In the genomic region with DNA sequence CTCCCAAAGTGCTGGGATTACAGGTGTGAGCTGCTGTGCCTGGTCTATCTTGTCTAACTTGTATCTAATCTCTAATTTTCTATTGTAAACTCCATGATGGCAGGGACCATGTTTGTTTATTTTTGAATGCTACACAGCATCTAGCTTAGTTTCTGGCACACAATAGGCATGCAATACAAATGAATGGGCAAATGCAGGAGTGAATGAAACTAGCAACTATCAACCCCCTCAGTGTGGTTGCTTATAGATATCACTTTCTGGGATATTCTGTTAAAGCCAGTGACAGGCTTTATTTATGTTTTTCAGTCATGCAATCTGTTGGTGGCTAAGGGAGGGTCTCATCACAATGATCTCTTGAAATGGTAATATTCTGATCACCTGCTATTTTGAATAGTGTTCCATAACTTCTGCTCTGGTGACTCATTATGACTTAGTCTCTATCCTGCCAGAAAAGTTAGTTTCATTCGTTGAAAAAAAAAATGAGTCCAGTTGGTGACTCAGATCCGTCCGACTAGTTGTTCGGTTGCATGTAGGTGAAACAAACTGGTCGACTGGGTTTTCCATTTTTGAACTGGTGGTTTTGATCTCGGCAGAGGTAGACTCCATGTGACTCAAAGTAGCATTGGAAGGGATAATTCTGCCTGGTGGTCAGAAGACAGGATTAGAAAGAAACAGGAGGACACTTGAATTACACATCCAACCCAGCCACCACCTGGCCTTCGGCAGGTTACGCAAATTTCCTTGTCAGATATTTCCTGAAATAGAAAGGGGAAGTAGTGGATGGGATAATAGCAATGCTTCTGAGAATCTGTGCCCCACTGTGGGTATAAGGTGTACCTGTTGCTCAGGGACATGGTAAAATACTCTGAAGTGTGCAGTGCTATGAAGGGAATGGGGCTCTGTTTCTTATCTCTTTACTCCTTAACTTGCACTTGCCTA, we compare ENCODE assay signal across 8 cellular contexts.
A peak's percentile ranks its signal among the peaks of the same experiment; 100 is the strongest.
DNase-seq lines count a peak whose midpoint lies in the region; ATAC-seq, FAIRE-seq and TF ChIP-seq lines count a peak whose summit lies in the region.

No MANE protein-coding gene starts in this region.

- peaks cover 5% of the 10 kb centered on the region for H3K27me3 Mint-ChIP-seq in chondrocyte (ENCODE audit: low read depth)

- H2AK5ac ChIP-seq in trophoblast cell (ENCODE audit: low read length) = no peak overlapping the region

- no peak overlapping the region for H3K4me2 ChIP-seq in trophoblast cell (ENCODE audit: low read length)

- H3K4me3 ChIP-seq in RWPE2 (ENCODE audit: severe bottlenecking) = no peak overlapping the region
- H3K4me3 ChIP-seq in trophoblast cell (ENCODE audit: low read depth, low read length) = no peak overlapping the region

- no peaks in the 10 kb centered on the region for H3K9me3 Mint-ChIP-seq in chondrocyte (ENCODE audit: low read depth)

- no peak overlapping the region for H3K18ac ChIP-seq in trophoblast cell (ENCODE audit: low read length)

- H3K79me2 ChIP-seq in trophoblast cell (ENCODE audit: control insufficient read depth, insufficient read depth, low read length, poor library complexity) = no peaks in the 10 kb centered on the region

- H4K8ac ChIP-seq in trophoblast cell (ENCODE audit: low read depth, low read length) = no peak overlapping the region

- H3K27me3 ChIP-seq in RWPE2 (ENCODE audit: insufficient read depth, poor library complexity, severe bottlenecking) (no peaks in the 10 kb centered on the region), trophoblast cell (ENCODE audit: insufficient read depth, low read length) (no peaks in the 10 kb centered on the region)

- H3K9me3 ChIP-seq in RWPE2 (ENCODE audit: severe bottlenecking) (no peaks in the 10 kb centered on the region), trophoblast cell (ENCODE audit: insufficient read depth, low read depth, low read length) (no peaks in the 10 kb centered on the region)

- no peaks in the 10 kb centered on the region for H3K79me1 ChIP-seq in trophoblast cell (ENCODE audit: low read length)

- no peak for TF ChIP-seq CTCF in RWPE2 (IDR thresholded peaks at IDR 0.05; ENCODE audit: poor library complexity, severe bottlenecking)
- no peak for TF ChIP-seq CTCF in chondrocyte (IDR thresholded peaks at IDR 0.05)

- peak overlapping the region; percentile 82 for H3K27ac ChIP-seq in RWPE2 (ENCODE audit: poor library complexity, severe bottlenecking)
- H3K27ac ChIP-seq in trophoblast cell (ENCODE audit: low read depth, low read length) = no peak overlapping the region

- H4K91ac ChIP-seq in trophoblast cell (ENCODE audit: low read depth, low read length) = no peak overlapping the region

- H3K4me1 Mint-ChIP-seq in chondrocyte (ENCODE audit: low read depth) = no peaks in the 10 kb centered on the region

- ATAC-seq in HG02973 (IDR thresholded peaks at IDR 0.05; ENCODE audit: unreplicated experiment) (peak; percentile 73), RWPE2 (ENCODE audit: low read depth) (peak; percentile 92)

- no peak overlapping the region for H3K23ac ChIP-seq in trophoblast cell (ENCODE audit: low read length)

- peak; percentile 56 for FAIRE-seq in GM19239 (lab: Jason Lieb, UNC)

- no peak overlapping the region for H3K9ac ChIP-seq in trophoblast cell (ENCODE audit: low read length)

- no peak overlapping the region for H3K14ac ChIP-seq in trophoblast cell (ENCODE audit: low read length)

- H2BK12ac ChIP-seq in trophoblast cell (ENCODE audit: low read length) = no peak overlapping the region

- WGBS in trophoblast cell (ENCODE audit: extremely low coverage, insufficient coverage, insufficient read length) = no CpG with 5 or more reads among the region's 8 CpGs

- H3K4me3 Mint-ChIP-seq in chondrocyte (ENCODE audit: unreplicated experiment) = no peak overlapping the region

- H3K36me3 ChIP-seq in RWPE2 (ENCODE audit: low read depth) (no peaks in the 10 kb centered on the region), trophoblast cell (ENCODE audit: control insufficient read depth in 1 of 2, insufficient read depth in 2 of 2, low read length in 2 of 2) (no peaks in the 10 kb centered on the region)

- H2BK5ac ChIP-seq in trophoblast cell (ENCODE audit: low read depth, low read length, poor library complexity) = no peak overlapping the region

- H3K4me1 ChIP-seq in RWPE2 (ENCODE audit: insufficient read depth, poor library complexity, severe bottlenecking) (peaks cover 18% of the 10 kb centered on the region), trophoblast cell (ENCODE audit: control insufficient read depth in 1 of 2, insufficient read depth in 2 of 2, low read length in 2 of 2) (no peaks in the 10 kb centered on the region)

- no peak overlapping the region for H3K27ac Mint-ChIP-seq in chondrocyte (ENCODE audit: unreplicated experiment)

- no peaks in the 10 kb centered on the region for H3K36me3 Mint-ChIP-seq in chondrocyte (ENCODE audit: low read depth)

- H2BK120ac ChIP-seq in trophoblast cell (ENCODE audit: insufficient read depth, low read length, poor library complexity) = no peak overlapping the region

- DNase-seq in GM19239 (ENCODE audit: insufficient read length, low spot score) (no peak), RWPE2 (ENCODE audit: low spot score) (no peak), trophoblast cell (peak; percentile 34 to 68), chondrocyte (ENCODE audit: low spot score) (no peak), NCI-H2107 treated with DMSO at 0.1 percent for 48 hours (lab: John Stamatoyannopoulos, UW; ENCODE audit: unreplicated experiment) (no peak), NCI-H1105 treated with DMSO at 0.1 percent for 48 hours (lab: John Stamatoyannopoulos, UW) (no peak), SHP77 (lab: John Stamatoyannopoulos, UW) (no peak)

- H4K12ac ChIP-seq in trophoblast cell (ENCODE audit: low read depth, low read length) = no peak overlapping the region

- no peak overlapping the region for H3K4ac ChIP-seq in trophoblast cell (ENCODE audit: low read depth, low read length)

- H2AFZ ChIP-seq in trophoblast cell (ENCODE audit: insufficient read depth, low read length, poor library complexity) = no peak overlapping the region

Comparison
In these comparisons a context has a peak if more than half of its experiments do, and no peak if none do; other contexts are left out.
1. DNase-seq: peak in trophoblast cell (2 of 2); none in GM19239 (single experiment), RWPE2 (single experiment), chondrocyte (single experiment), NCI-H2107 treated with DMSO at 0.1 percent for 48 hours (single experiment), NCI-H1105 treated with DMSO at 0.1 percent for 48 hours (single experiment) and SHP77 (0 of 2).